ENCODE assay signal across 2 cellular contexts in the genomic region with DNA sequence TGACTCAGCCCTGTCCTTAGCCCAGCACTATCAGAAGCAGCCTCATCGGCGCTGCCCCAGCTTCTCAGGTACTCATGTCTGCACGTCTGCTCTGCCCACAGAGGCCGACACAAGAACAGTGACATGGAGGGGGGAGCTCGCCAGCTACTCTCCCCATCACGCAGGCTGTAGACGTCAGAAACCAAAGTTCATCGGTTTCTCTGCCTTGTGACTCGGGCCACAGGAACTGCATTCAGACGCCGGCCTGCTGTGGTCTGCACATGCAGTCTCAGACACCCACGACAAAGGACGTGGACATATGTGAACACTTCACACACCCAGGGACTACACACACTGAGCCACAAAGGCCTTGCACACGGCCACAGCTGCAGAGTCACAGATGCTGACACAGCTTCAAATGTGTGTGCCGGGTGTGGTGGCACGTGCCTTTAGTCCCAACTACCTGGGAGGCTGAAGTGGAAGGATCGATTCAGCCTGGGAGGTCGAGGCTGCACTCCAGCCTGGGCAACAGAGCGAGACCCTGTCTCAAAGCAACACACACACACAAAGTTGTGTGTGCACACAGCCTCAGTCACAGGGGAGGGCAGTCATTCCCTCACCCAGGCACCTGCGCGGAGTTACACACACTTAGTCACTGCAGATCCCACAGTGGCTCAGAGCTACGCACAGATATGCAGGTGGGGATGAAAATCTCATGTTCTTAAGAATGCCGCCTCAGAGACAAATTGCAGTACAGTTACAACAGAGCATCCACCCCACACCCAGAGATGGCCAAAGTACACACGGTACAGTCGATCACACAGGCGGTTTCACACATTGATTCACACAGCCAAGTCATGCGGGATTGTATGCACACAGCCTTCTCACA.
TF ChIP-seq lines count a peak whose summit lies in the region.

No MANE protein-coding gene starts in this region.

TF ChIP-seq in A549, 52 proteins besides CTCF, POLR2A, EP300 and RAD21 (continues in another document):
- no peak for TF ChIP-seq ZNF302 (CRISPR knock-in tag; IDR thresholded peaks at IDR 0.05)
- no peak for TF ChIP-seq ZFP36 (IDR thresholded peaks at IDR 0.05; ENCODE audit: borderline replicate concordance, partially characterized antibody)
- peak; percentile 96 for TF ChIP-seq EHF (CRISPR knock-in tag; IDR thresholded peaks at IDR 0.05)
- peak; percentile 45 for TF ChIP-seq JUNB (IDR thresholded peaks at IDR 0.05)
- no peak for TF ChIP-seq ZSCAN20 (CRISPR knock-in tag; IDR thresholded peaks at IDR 0.05)
- TF ChIP-seq RCOR1 (IDR thresholded peaks at IDR 0.05; ENCODE audit: low read depth, low read length) = no peak
- TF ChIP-seq CBX2 (IDR thresholded peaks at IDR 0.05; ENCODE audit: borderline replicate concordance, low read depth) = no peak
- peak; percentile 98 for TF ChIP-seq HOXB13 (CRISPR knock-in tag; IDR thresholded peaks at IDR 0.05; ENCODE audit: low read depth)
- peak; percentile 66 for TF ChIP-seq BHLHE40 (IDR thresholded peaks at IDR 0.05; ENCODE audit: low read depth, low read length)
- TF ChIP-seq, protein P1, sequence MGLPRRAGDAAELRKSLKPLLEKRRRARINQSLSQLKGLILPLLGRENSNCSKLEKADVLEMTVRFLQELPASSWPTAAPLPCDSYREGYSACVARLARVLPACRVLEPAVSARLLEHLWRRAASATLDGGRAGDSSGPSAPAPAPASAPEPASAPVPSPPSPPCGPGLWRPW (IDR thresholded peaks at IDR 0.05) = no peak
- no peak; the same call in 1 of the 2 replicates for TF ChIP-seq RFX5 (IDR thresholded peaks at IDR 0.05)
- TF ChIP-seq NPAS2 (CRISPR knock-in tag; IDR thresholded peaks at IDR 0.05; ENCODE audit: borderline replicate concordance) = no peak
- TF ChIP-seq FOSB (CRISPR knock-in tag; IDR thresholded peaks at IDR 0.05) = peak; percentile 82; the same call in 1 of the 2 replicates
- peak; percentile 65; the same call in 1 of the 2 replicates for TF ChIP-seq HMGXB4 (CRISPR knock-in tag; IDR thresholded peaks at IDR 0.05; ENCODE audit: borderline replicate concordance)
- no peak for TF ChIP-seq SREBF2 (IDR thresholded peaks at IDR 0.05)
- TF ChIP-seq HOXB5 (CRISPR knock-in tag; IDR thresholded peaks at IDR 0.05) = peak; percentile 96
- no peak for TF ChIP-seq TP53 (CRISPR knock-in tag; IDR thresholded peaks at IDR 0.05)
- no peak for TF ChIP-seq NFE2L2 (conservative IDR thresholded peaks at IDR 0.05; ENCODE audit: low read length)
- TF ChIP-seq HDAC2 (IDR thresholded peaks at IDR 0.05) = no peak
- peak; percentile 54; the same call in 1 of the 2 replicates for TF ChIP-seq ESRRA (IDR thresholded peaks at IDR 0.05; ENCODE audit: borderline replicate concordance, low read length)
- peak; percentile 93 for TF ChIP-seq MAX (IDR thresholded peaks at IDR 0.05)
- no peak for TF ChIP-seq PHF8 (IDR thresholded peaks at IDR 0.05; ENCODE audit: borderline replicate concordance, low read depth)
- peak; percentile 94 for TF ChIP-seq ATOH8 (CRISPR knock-in tag; IDR thresholded peaks at IDR 0.05; ENCODE audit: low read depth)
- TF ChIP-seq HEYL (CRISPR knock-in tag; IDR thresholded peaks at IDR 0.05) = peak; percentile 86; the same call in 1 of the 2 replicates
- TF ChIP-seq CHD2 (IDR thresholded peaks at IDR 0.05; ENCODE audit: low read length, partially characterized antibody) = no peak
- no peak for TF ChIP-seq ZC3H11A (IDR thresholded peaks at IDR 0.05)
- TF ChIP-seq FOSL2 (IDR thresholded peaks at IDR 0.05) = peak; percentile 47; the same call in 1 of the 2 replicates
- TF ChIP-seq FOSL2 (CRISPR knock-in tag; IDR thresholded peaks at IDR 0.05) = peak; percentile 73
- TF ChIP-seq TFCP2L1 (CRISPR knock-in tag; IDR thresholded peaks at IDR 0.05) = no peak
- TF ChIP-seq POLR2AphosphoS2 (conservative IDR thresholded peaks at IDR 0.05; ENCODE audit: low read length) = no peak; the same call in 1 of the 2 replicates
- peak; percentile 85 for TF ChIP-seq FOXS1 (CRISPR knock-in tag; IDR thresholded peaks at IDR 0.05)
- no peak; a peak in 1 of 5 replicates for TF ChIP-seq JUN (IDR thresholded peaks at IDR 0.05)
- TF ChIP-seq HOXA7 (CRISPR knock-in tag; IDR thresholded peaks at IDR 0.05) = peak; percentile 92
- TF ChIP-seq MYC (IDR thresholded peaks at IDR 0.05; ENCODE audit: borderline replicate concordance, low read length) = peak; percentile 67
- TF ChIP-seq RARB (CRISPR knock-in tag; IDR thresholded peaks at IDR 0.05) = no peak
- TF ChIP-seq, protein P2, sequence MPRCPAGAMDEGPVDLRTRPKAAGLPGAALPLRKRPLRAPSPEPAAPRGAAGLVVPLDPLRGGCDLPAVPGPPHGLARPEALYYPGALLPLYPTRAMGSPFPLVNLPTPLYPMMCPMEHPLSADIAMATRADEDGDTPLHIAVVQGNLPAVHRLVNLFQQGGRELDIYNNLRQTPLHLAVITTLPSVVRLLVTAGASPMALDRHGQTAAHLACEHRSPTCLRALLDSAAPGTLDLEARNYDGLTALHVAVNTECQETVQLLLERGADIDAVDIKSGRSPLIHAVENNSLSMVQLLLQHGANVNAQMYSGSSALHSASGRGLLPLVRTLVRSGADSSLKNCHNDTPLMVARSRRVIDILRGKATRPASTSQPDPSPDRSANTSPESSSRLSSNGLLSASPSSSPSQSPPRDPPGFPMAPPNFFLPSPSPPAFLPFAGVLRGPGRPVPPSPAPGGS (IDR thresholded peaks at IDR 0.05) = peak; percentile 60; the same call in 1 of the 3 replicates
- no peak for TF ChIP-seq NR3C1 (IDR thresholded peaks at IDR 0.05)

TF ChIP-seq in HEK293T, 16 proteins besides CTCF, POLR2A, EP300 and RAD21:
- TF ChIP-seq L3MBTL2 (conservative IDR thresholded peaks at IDR 0.05) (no peak), ELF4 (IDR thresholded peaks at IDR 0.05) (no peak), ARNT (IDR thresholded peaks at IDR 0.05) (no peak)
